ENCODE assay signal across 8 cellular contexts in the genomic region with DNA sequence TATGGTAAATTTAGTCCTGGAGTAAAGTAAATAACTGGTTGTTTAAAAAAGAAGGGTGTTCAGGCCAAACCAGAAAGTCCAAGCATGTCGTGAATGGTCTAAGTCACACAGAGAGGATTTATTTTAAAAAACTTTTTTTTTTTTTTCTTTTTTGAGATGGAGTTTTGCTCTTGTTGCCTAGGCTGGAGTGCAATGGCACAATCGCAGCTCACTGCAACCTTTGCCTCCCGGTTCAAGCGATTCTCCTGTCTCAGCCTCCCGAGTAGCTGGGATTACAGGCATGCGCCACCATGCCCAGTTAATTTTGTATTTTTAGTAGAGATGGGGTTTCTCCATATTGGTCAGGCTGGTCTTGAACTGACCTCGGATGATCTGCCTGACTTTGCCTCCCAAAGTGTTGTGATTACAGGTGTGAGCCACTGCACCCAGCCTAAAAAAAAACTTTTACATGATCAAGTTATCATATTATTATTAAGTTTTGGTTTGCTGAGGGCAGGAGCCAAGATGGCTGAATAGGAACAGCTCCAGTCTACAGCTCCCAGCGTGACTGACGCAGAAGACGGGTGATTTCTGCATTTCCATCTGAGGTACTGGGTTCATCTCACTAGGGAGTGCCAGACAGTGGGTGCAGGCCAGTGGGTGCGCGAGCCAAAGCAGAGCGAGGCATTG. TPM values are rescaled to one million over a fixed set of nuclear protein-coding genes. Genes with fewer than 3 reads are reported as not detected.
A peak's percentile ranks its signal among the peaks of the same experiment; 100 is the strongest.
DNase-seq lines count a peak whose midpoint lies in the region; TF ChIP-seq lines count a peak whose summit lies in the region.
"Not testable (repeated sequence)": the region's sequence is repeated elsewhere in the genome, so short reads cannot be mapped to it uniquely, and the experiment has no call there.
"Had no signal": no experiment of that assay in that cellular context is flagged by ENCODE, and none has a peak within 500 bp of the region (broad histone marks: within the 10 kb centered on the region; RNA-seq: fewer than 3 reads in every experiment).

No MANE protein-coding gene starts in this region.

- peaks cover 41% of the 10 kb centered on the region for H3K9me3 ChIP-seq in SJCRH30 (replicated peaks)

- H3K36me3 ChIP-seq in SJCRH30 = not testable (repeated sequence)

- not testable (repeated sequence) for TF ChIP-seq CTCF in choroid plexus epithelial cell (conservative IDR thresholded peaks at IDR 0.05; ENCODE audit: low read depth, low read length)

- H3K4me3 ChIP-seq in SJCRH30; choroid plexus epithelial cell (ENCODE audit: low read depth, low read length): not testable (repeated sequence)

- not testable (repeated sequence) for H3K27me3 ChIP-seq in SJCRH30

- DNase-seq in ELF-1 (ENCODE audit: low read depth, low spot score) (peak; percentile 24), HT1080 (ENCODE audit: low read depth) (peak; percentile 30), NCI-H146 (lab: John Stamatoyannopoulos, UW) (peak; percentile 7), NCI-H82 (lab: John Stamatoyannopoulos, UW) (peak; percentile 26), SJCRH30 (peak; percentile 91 to 95), choroid plexus epithelial cell (ENCODE audit: low read depth) (peak; percentile 22), iris pigment epithelial cell (ENCODE audit: low read depth) (peak; percentile 9)

- not testable (repeated sequence) for H3K4me1 ChIP-seq in SJCRH30

- not testable (repeated sequence) for H3K27ac ChIP-seq in SJCRH30

RNA-seq across cellular contexts. Expression of a gene that starts 13.1 kb away (rescaled TPM):
- total RNA-seq in HT1080 (2014; rRNA removed; shearing (Covaris generic)) = 23.6 and 34.1 TPM in 2 replicates
- polyA plus RNA-seq in HT1080 (2015; cell fraction: cytosol; rRNA removed) = 25.4 and 28.9 TPM in 2 replicates
- polyA plus RNA-seq in HT1080 (2015; cell fraction: nucleus; rRNA removed) = 23.4 and 30.3 TPM in 2 replicates
- 82.7 and 104 TPM in 2 replicates for total RNA-seq in SJCRH30 (2014; rRNA removed; shearing (Covaris generic))

RNA-seq across cellular contexts. Expression of a gene that starts 34.9 kb away (rescaled TPM):
- 5.7 and 6.0 TPM in 2 replicates for total RNA-seq in HT1080 (2014; rRNA removed; shearing (Covaris generic))
- polyA plus RNA-seq in HT1080 (2015; cell fraction: cytosol; rRNA removed) = 10.1 and 14.6 TPM in 2 replicates
- polyA plus RNA-seq in HT1080 (2015; cell fraction: nucleus; rRNA removed) = 36.1 and 42.3 TPM in 2 replicates
- 234 and 262 TPM in 2 replicates for total RNA-seq in SJCRH30 (2014; rRNA removed; shearing (Covaris generic))

RNA-seq across cellular contexts. Expression of a gene that starts 41.5 kb away (rescaled TPM):
- 11.3 and 16.7 TPM in 2 replicates for total RNA-seq in HT1080 (2014; rRNA removed; shearing (Covaris generic))
- 14.8 and 15.8 TPM in 2 replicates for polyA plus RNA-seq in HT1080 (2015; cell fraction: cytosol; rRNA removed)
- 61.9 and 62.3 TPM in 2 replicates for polyA plus RNA-seq in HT1080 (2015; cell fraction: nucleus; rRNA removed)
- total RNA-seq in SJCRH30 (2014; rRNA removed; shearing (Covaris generic)) = 157 and 192 TPM in 2 replicates
- total RNA-seq: HT-29 had no signal

RNA-seq across cellular contexts. Expression of a gene that starts 47.8 kb away (rescaled TPM):
- total RNA-seq in HT1080 (2014; rRNA removed; shearing (Covaris generic)) = 78.0 and 78.9 TPM in 2 replicates
- polyA plus RNA-seq in HT1080 (2015; cell fraction: cytosol; rRNA removed) = 65.8 and 70.0 TPM in 2 replicates
- polyA plus RNA-seq in HT1080 (2015; cell fraction: nucleus; rRNA removed) = 245 and 298 TPM in 2 replicates
- total RNA-seq in SJCRH30 (2014; rRNA removed; shearing (Covaris generic)) = 1,587 and 1,701 TPM in 2 replicates

RNA-seq across cellular contexts. Expression of a gene that starts 55.1 kb away (rescaled TPM):
- 21.3 and 27.5 TPM in 2 replicates for total RNA-seq in HT1080 (2014; rRNA removed; shearing (Covaris generic))
- polyA plus RNA-seq in HT1080 (2015; cell fraction: cytosol; rRNA removed) = 34.4 and 40.7 TPM in 2 replicates
- 30.4 and 31.2 TPM in 2 replicates for polyA plus RNA-seq in HT1080 (2015; cell fraction: nucleus; rRNA removed)
- total RNA-seq in SJCRH30 (2014; rRNA removed; shearing (Covaris generic)) = 170 and 171 TPM in 2 replicates

Comparison
In these comparisons a context has a peak if more than half of its experiments do, and no peak if none do; other contexts are left out.
1. DNase-seq: peak in every context shown above with its lines; median percentile 93 in SJCRH30; 30 in HT1080; 26 in NCI-H82; 24 in ELF-1; 22 in choroid plexus epithelial cell; 9 in iris pigment epithelial cell; 7 in NCI-H146.
2. RNA of a gene that starts 34.9 kb away (total RNA-seq): 234 to 262 TPM in SJCRH30; 5.7 to 6.0 TPM in HT1080; every median in the first group is over 10 times any median in the second.